Comparison of ENCODE assay signal across 1 cellular context in genomic region chr1:34162852-34163766, GRCh38.
TF ChIP-seq lines count a peak whose summit lies in the region.

No MANE protein-coding gene starts in this region.

TF ChIP-seq in GM23338, 12 proteins besides CTCF, POLR2A, EP300 and RAD21 (continued from another document):
- TF ChIP-seq, protein P1, sequence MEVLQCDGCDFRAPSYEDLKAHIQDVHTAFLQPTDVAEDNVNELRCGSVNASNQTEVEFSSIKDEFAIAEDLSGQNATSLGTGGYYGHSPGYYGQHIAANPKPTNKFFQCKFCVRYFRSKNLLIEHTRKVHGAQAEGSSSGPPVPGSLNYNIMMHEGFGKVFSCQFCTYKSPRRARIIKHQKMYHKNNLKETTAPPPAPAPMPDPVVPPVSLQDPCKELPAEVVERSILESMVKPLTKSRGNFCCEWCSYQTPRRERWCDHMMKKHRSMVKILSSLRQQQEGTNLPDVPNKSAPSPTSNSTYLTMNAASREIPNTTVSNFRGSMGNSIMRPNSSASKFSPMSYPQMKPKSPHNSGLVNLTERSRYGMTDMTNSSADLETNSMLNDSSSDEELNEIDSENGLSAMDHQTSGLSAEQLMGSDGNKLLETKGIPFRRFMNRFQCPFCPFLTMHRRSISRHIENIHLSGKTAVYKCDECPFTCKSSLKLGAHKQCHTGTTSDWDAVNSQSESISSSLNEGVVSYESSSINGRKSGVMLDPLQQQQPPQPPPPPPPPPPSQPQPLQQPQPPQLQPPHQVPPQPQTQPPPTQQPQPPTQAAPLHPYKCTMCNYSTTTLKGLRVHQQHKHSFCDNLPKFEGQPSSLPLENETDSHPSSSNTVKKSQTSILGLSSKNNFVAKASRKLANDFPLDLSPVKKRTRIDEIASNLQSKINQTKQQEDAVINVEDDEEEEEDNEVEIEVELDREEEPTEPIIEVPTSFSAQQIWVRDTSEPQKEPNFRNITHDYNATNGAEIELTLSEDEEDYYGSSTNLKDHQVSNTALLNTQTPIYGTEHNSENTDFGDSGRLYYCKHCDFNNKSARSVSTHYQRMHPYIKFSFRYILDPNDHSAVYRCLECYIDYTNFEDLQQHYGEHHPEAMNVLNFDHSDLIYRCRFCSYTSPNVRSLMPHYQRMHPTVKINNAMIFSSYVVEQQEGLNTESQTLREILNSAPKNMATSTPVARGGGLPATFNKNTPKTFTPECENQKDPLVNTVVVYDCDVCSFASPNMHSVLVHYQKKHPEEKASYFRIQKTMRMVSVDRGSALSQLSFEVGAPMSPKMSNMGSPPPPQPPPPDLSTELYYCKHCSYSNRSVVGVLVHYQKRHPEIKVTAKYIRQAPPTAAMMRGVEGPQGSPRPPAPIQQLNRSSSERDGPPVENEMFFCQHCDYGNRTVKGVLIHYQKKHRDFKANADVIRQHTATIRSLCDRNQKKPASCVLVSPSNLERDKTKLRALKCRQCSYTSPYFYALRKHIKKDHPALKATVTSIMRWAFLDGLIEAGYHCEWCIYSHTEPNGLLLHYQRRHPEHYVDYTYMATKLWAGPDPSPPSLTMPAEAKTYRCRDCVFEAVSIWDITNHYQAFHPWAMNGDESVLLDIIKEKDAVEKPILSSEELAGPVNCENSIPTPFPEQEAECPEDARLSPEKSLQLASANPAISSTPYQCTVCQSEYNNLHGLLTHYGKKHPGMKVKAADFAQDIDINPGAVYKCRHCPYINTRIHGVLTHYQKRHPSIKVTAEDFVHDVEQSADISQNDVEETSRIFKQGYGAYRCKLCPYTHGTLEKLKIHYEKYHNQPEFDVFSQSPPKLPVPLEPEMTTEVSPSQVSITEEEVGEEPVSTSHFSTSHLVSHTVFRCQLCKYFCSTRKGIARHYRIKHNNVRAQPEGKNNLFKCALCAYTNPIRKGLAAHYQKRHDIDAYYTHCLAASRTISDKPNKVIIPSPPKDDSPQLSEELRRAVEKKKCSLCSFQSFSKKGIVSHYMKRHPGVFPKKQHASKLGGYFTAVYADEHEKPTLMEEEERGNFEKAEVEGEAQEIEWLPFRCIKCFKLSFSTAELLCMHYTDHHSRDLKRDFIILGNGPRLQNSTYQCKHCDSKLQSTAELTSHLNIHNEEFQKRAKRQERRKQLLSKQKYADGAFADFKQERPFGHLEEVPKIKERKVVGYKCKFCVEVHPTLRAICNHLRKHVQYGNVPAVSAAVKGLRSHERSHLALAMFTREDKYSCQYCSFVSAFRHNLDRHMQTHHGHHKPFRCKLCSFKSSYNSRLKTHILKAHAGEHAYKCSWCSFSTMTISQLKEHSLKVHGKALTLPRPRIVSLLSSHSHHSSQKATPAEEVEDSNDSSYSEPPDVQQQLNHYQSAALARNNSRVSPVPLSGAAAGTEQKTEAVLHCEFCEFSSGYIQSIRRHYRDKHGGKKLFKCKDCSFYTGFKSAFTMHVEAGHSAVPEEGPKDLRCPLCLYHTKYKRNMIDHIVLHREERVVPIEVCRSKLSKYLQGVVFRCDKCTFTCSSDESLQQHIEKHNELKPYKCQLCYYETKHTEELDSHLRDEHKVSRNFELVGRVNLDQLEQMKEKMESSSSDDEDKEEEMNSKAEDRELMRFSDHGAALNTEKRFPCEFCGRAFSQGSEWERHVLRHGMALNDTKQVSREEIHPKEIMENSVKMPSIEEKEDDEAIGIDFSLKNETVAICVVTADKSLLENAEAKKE (CRISPR knock-in tag; IDR thresholded peaks at IDR 0.05), result no peak
